37 cellular contexts compared by ENCODE assay signal in genomic region chr10:56212951-56213350, GRCh38.
"Had no signal": no experiment of that assay in that cellular context is flagged by ENCODE, and none has a peak within 500 bp of the region (broad histone marks: within the 10 kb centered on the region; RNA-seq: fewer than 3 reads in every experiment).

No MANE protein-coding gene starts in this region.

- H3K27ac Mint-ChIP-seq: activated B cell treated with CpG ODN at 0.5 μM for 24 hours; activated CD4-positive, alpha-beta memory T cell treated with anti-CD3 and anti-CD28 coated beads for 36 hours; activated naive CD4-positive, alpha-beta T cell treated with anti-CD3 and anti-CD28 coated beads, Interleukin-2, amount 50 U/mL, for 24 hours; activated naive CD8-positive, alpha-beta T cell treated with anti-CD3 and anti-CD28 coated beads, Interleukin-2, amount 10 ng/mL, durations not matched to agents 7 days and 5 days; activated T-helper 1 cell treated with anti-CD3 and anti-CD28 coated beads, Interleukin-12 subunit alpha, Interleukin-12 subunit beta, Interleukin-2, Interleukin-4 antibody, amounts not matched to agents 30 ng/mL and 10 ng/mL and 1 ng/mL, durations not matched to agents 14 hours and 24 hours and 36 hours had no signal

- H3K9ac ChIP-seq: KMS-11 had no signal

- H3K36me3 Mint-ChIP-seq: activated CD4-positive, alpha-beta memory T cell treated with anti-CD3 and anti-CD28 coated beads for 36 hours; activated naive CD4-positive, alpha-beta T cell treated with anti-CD3 and anti-CD28 coated beads, Interleukin-2, amount 50 U/mL, for 24 hours; activated naive CD8-positive, alpha-beta T cell treated with anti-CD3 and anti-CD28 coated beads, Interleukin-2, amount 10 ng/mL, durations not matched to agents 7 days and 5 days had no signal

- DNase-seq: activated B cell treated with CpG ODN at 0.5 μM for 24 hours; activated CD4-positive, alpha-beta memory T cell treated with anti-CD3 and anti-CD28 coated beads for 36 hours; activated CD4-positive, alpha-beta T cell treated with anti-CD3 and anti-CD28 coated beads for 4 hours; activated CD4-positive, alpha-beta T cell treated with anti-CD3 and anti-CD28 coated beads, Interleukin-2, amount 50 U/mL, for 1 hour; activated CD4-positive, CD25-positive, alpha-beta regulatory T cell treated with anti-CD3 and anti-CD28 coated beads, Interleukin-2, amount 50 U/mL, for 72 hours; activated CD8-positive, alpha-beta memory T cell treated with anti-CD3 and anti-CD28 coated beads, Interleukin-2, amount 50 U/mL, for 4 hours; activated naive CD4-positive, alpha-beta T cell; activated naive CD8-positive, alpha-beta T cell treated with anti-CD3 and anti-CD28 coated beads, Interleukin-2, amount 10 ng/mL, durations not matched to agents 7 days and 5 days; activated T-cell treated with anti-CD3 and anti-CD28 coated beads for 4 hours; activated T-cell treated with anti-CD3 and anti-CD28 coated beads, Interleukin-2, amount 50 U/mL, for 4 hours; amygdala; body of pancreas; MM.1S; MV-4-11; NCI-H1092; NCI-H146; NCI-H187; NCI-H2029 treated with DMSO at 0.1 percent for 48 hours; NCI-H2107; NCI-H2171; NCI-H510A; NCI-H526; NCI-H748 treated with DMSO at 0.1 percent for 48 hours; NK-92 treated with Interleukin-12 subunit alpha and Interleukin-12 subunit beta, amount 100 ng/mL, for 24 hours; PC-3; Right ventricle myocardium superior; RPMI8226; SW 1271; T-helper 1 cell; T-helper 2 cell; T-helper 9 cell had no signal

- ATAC-seq: activated T-cell treated with anti-CD3 and anti-CD28 coated beads, Interleukin-2, amount 50 U/mL, for 4 hours; body of pancreas; PC-3 had no signal

- H3K27me3 ChIP-seq: body of pancreas, breast epithelium, Peyer's patch had no signal

- H3K27me3 Mint-ChIP-seq: activated B cell treated with CpG ODN at 0.5 μM for 24 hours; activated CD4-positive, alpha-beta memory T cell treated with anti-CD3 and anti-CD28 coated beads for 36 hours; activated naive CD4-positive, alpha-beta T cell treated with anti-CD3 and anti-CD28 coated beads, Interleukin-2, amount 50 U/mL, for 24 hours; activated naive CD8-positive, alpha-beta T cell treated with anti-CD3 and anti-CD28 coated beads, Interleukin-2, amount 10 ng/mL, durations not matched to agents 7 days and 5 days had no signal

- H3K27ac ChIP-seq: body of pancreas, breast epithelium, KMS-11, Peyer's patch, VCaP had no signal

- H3K4me1 Mint-ChIP-seq: activated B cell treated with CpG ODN at 0.5 μM for 24 hours; activated naive CD4-positive, alpha-beta T cell treated with anti-CD3 and anti-CD28 coated beads, Interleukin-2, amount 50 U/mL, for 24 hours; activated naive CD8-positive, alpha-beta T cell treated with anti-CD3 and anti-CD28 coated beads, Interleukin-2, amount 10 ng/mL, durations not matched to agents 7 days and 5 days had no signal

- H3K4me3 Mint-ChIP-seq: activated B cell treated with CpG ODN at 0.5 μM for 24 hours; activated CD4-positive, alpha-beta memory T cell treated with anti-CD3 and anti-CD28 coated beads for 36 hours; activated naive CD4-positive, alpha-beta T cell treated with anti-CD3 and anti-CD28 coated beads, Interleukin-2, amount 50 U/mL, for 24 hours; activated naive CD8-positive, alpha-beta T cell treated with anti-CD3 and anti-CD28 coated beads, Interleukin-2, amount 10 ng/mL, durations not matched to agents 7 days and 5 days; activated T-cell treated with anti-CD3 and anti-CD28 coated beads, Interleukin-2, amount 50 U/mL, for 4 hours; activated T-helper 1 cell treated with anti-CD3 and anti-CD28 coated beads, Interleukin-12 subunit alpha, Interleukin-12 subunit beta, Interleukin-2, Interleukin-4 antibody, amounts not matched to agents 30 ng/mL and 10 ng/mL and 1 ng/mL, durations not matched to agents 14 hours and 24 hours and 36 hours had no signal

- H3K4me2 ChIP-seq: KMS-11 had no signal

- H3K36me3 ChIP-seq: breast epithelium, Peyer's patch had no signal

- H3K9me3 ChIP-seq: body of pancreas, breast epithelium had no signal

- H3K4me3 ChIP-seq: body of pancreas, breast epithelium, Peyer's patch had no signal

- H3K4me1 ChIP-seq: body of pancreas, breast epithelium, Peyer's patch had no signal
